ENCODE assay signal across 15 cellular contexts in the genomic region with DNA sequence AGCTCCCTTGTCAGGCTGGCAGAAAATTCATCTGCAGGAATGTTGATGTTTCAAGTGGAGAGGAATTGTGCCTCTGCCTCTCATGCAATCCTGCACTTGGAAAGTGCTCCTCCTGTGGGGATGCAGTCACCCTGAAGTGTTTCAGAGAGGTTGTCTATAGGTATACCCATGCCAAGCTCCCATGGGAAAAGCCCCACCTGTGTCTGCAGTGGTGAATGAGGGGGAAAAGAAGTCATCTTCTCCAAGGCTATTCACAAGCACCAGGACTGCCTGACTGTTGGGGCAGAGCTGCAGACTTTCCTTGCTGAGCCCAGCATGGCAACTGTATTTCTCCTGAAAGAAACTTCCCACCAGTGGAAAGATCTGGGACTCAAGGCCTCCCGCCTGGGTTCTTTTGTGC. TPM values are rescaled to one million over a fixed set of nuclear protein-coding genes. Genes with fewer than 3 reads are reported as not detected.
A peak's percentile ranks its signal among the peaks of the same experiment; 100 is the strongest.
DNase-seq lines count a peak whose midpoint lies in the region; ATAC-seq and TF ChIP-seq lines count a peak whose summit lies in the region.
"Had no signal": no experiment of that assay in that cellular context is flagged by ENCODE, and none has a peak within 500 bp of the region (broad histone marks: within the 10 kb centered on the region; RNA-seq: fewer than 3 reads in every experiment).

No MANE protein-coding gene starts in this region.

- 0 out of 2 replicates have a peak overlapping the region, but pooled peaks have one; percentile 89 for H3K4me2 ChIP-seq in PC-3 (ENCODE audit: low read length)

- peaks cover 24% of the 10 kb centered on the region for H3K4me1 ChIP-seq in PC-3 (ENCODE audit: insufficient read depth, low read length)
- H3K4me1 ChIP-seq in colonic mucosa = peaks cover 9% of the 10 kb centered on the region
- H3K4me1 ChIP-seq in suprapubic skin = peaks cover 20% of the 10 kb centered on the region

- BruUV-seq in PC-3 (replicated peaks; lab: Mats Ljungman, UMichigan) = no TSS peak

- no peaks in the 10 kb centered on the region for H3K79me2 ChIP-seq in PC-3 (ENCODE audit: low read length)

- no peaks in the 10 kb centered on the region for H3K9me2 ChIP-seq in PC-3 (replicated peaks; ENCODE audit: low read length)

- intact Hi-C loops in PC-3 (cut with micrococcal nuclease) = no loop called here
- intact Hi-C loops in colonic mucosa (cut with DNase I) = no loop called here

- H3F3A ChIP-seq in PC-3 (ENCODE audit: low read length, unreplicated experiment) = no peaks in the 10 kb centered on the region

- TF ChIP-seq CTCF in 22Rv1 (IDR thresholded peaks at IDR 0.05) = no peak
- TF ChIP-seq CTCF in PC-3 (conservative IDR thresholded peaks at IDR 0.05; ENCODE audit: low read depth, low read length) = no peak
- no peak for TF ChIP-seq CTCF in colonic mucosa (IDR thresholded peaks at IDR 0.05)
- no peak for TF ChIP-seq CTCF in suprapubic skin (IDR thresholded peaks at IDR 0.05)
- no peak for TF ChIP-seq CTCF in mesothelial cell of epicardium (IDR thresholded peaks at IDR 0.05; ENCODE audit: unreplicated experiment)

- no peak overlapping the region for H3K27ac Mint-ChIP-seq in mesothelial cell of epicardium
- H3K27ac Mint-ChIP-seq: HFFc6 had no signal

- TF ChIP-seq POLR2A in suprapubic skin (IDR thresholded peaks at IDR 0.05) = no peak

- peak overlapping the region; percentile 87 for H3K27ac ChIP-seq in 22Rv1
- H3K27ac ChIP-seq in PC-3 (ENCODE audit: low read length) = peak overlapping the region; percentile 99
- H3K27ac ChIP-seq in colonic mucosa = peak overlapping the region; percentile 68
- H3K27ac ChIP-seq in suprapubic skin = peak overlapping the region; percentile 62

- H2AFZ ChIP-seq in PC-3 (ENCODE audit: low read length) = no peak overlapping the region

- ATAC-seq in PC-3 = no peak

- no CpG with 5 or more reads among the region's 1 CpG for WGBS in suprapubic skin

- no peak for TF ChIP-seq EP300 in suprapubic skin (IDR thresholded peaks at IDR 0.05)

- H3K4me1 Mint-ChIP-seq in mesothelial cell of epicardium = peaks cover 10% of the 10 kb centered on the region

- CTCF ChIA-PET in PC-3 (lab: Charles Lee) = no interaction called here

- H3K27me3 Mint-ChIP-seq in mesothelial cell of epicardium (ENCODE audit: low read depth) = no peaks in the 10 kb centered on the region
- H3K27me3 Mint-ChIP-seq: CD4-positive, alpha-beta memory T cell had no signal

- H3K27me3 ChIP-seq in PC-3 (ENCODE audit: low read length) (no peaks in the 10 kb centered on the region), colonic mucosa (no peaks in the 10 kb centered on the region), suprapubic skin (no peaks in the 10 kb centered on the region)

- H4K20me1 ChIP-seq in PC-3 (ENCODE audit: low read length) = no peaks in the 10 kb centered on the region

- H3K9me3 Mint-ChIP-seq in mesothelial cell of epicardium = peaks cover 28% of the 10 kb centered on the region
- H3K9me3 Mint-ChIP-seq: CD4-positive, alpha-beta memory T cell had no signal

- H3K4me3 ChIP-seq in PC-3 (ENCODE audit: low read length) = no peak overlapping the region
- H3K4me3 ChIP-seq in colonic mucosa = no peak overlapping the region
- no peak overlapping the region for H3K4me3 ChIP-seq in suprapubic skin

- POLR2A ChIA-PET in PC-3 (lab: Charles Lee; ENCODE audit: unreplicated experiment) = interaction anchor here (0.5 kb wide), 1 partner anchor 1256 kb away, joined by 3 read pairs; no protein-coding TSS in a partner anchor

- H3K36me3 Mint-ChIP-seq in mesothelial cell of epicardium = peaks cover 21% of the 10 kb centered on the region

- H3K9ac ChIP-seq in PC-3 (ENCODE audit: low read length) (no peak overlapping the region; the same call in 1 of the 2 replicates), colonic mucosa (ENCODE audit: low read depth in 2 of 2, low read length in 2 of 2) (no peak overlapping the region)

- H3K9me3 ChIP-seq in PC-3 (ENCODE audit: low read length) (no peaks in the 10 kb centered on the region), colonic mucosa (no peaks in the 10 kb centered on the region), suprapubic skin (no peaks in the 10 kb centered on the region)

- H3K36me3 ChIP-seq in PC-3 (ENCODE audit: low read depth, low read length) (no peaks in the 10 kb centered on the region), colonic mucosa (no peaks in the 10 kb centered on the region), suprapubic skin (no peaks in the 10 kb centered on the region)

- DNase-seq in PC-3 (no peak), colonic mucosa (no peak), suprapubic skin (ENCODE audit: low spot score in 2 of 2) (no peak), RPMI8226 (no peak), mesothelial cell of epicardium (ENCODE audit: low spot score in 2 of 2, unreplicated experiment in 2 of 2) (no peak)
- DNase-seq in activated naive CD4-positive, alpha-beta T cell treated with Interleukin-2 at 50 U/mL for 16 hours = no peak
- DNase-seq: ACHN; C1 segment of cervical spinal cord; CD4-positive, alpha-beta memory T cell; GF-D8; HCEC 1CT; HFFc6 had no signal

- no peak overlapping the region for H3K4me3 Mint-ChIP-seq in mesothelial cell of epicardium
- H3K4me3 Mint-ChIP-seq: CD4-positive, alpha-beta memory T cell; HFFc6 had no signal

RNA-seq across cellular contexts. Expression of gene GPR22, which starts 35.5 kb away (rescaled TPM):
- total RNA-seq in PC-3 (2014; rRNA removed) = not detected in 2 replicates
- total RNA-seq in colonic mucosa = under 1 TPM in 1 of 2 donors, not detected in 1; 0.13 TPM
- not detected for total RNA-seq in suprapubic skin
- total RNA-seq in mesothelial cell of epicardium = not detected in 3 replicates
- total RNA-seq: A172; CD4-positive, alpha-beta memory T cell; H4; HFFc6 had no signal

RNA-seq across cellular contexts. Expression of gene COG5, which starts 58.4 kb away (rescaled TPM):
- total RNA-seq in PC-3 (2014; rRNA removed) (46.5 and 51.7 TPM in 2 replicates), colonic mucosa (10 to 100 TPM; 43.1 to 46.8 TPM), suprapubic skin (10 to 100 TPM; 31.1 to 60.1 (median 53.7) TPM), mesothelial cell of epicardium (47.7 to 52.0 TPM (median 48.1 TPM) in 3 replicates)

RNA-seq across cellular contexts. Expression of gene DUS4L, which starts 58.4 kb away (rescaled TPM):
- total RNA-seq in PC-3 (2014; rRNA removed) (10.2 and 12.9 TPM in 2 replicates), colonic mucosa (1 to 10 TPM; 3.7 to 5.7 TPM), suprapubic skin (10 to 100 TPM in 1 of 4 donors, 1 to 10 TPM in 3; 6.0 to 11.0 (median 7.8) TPM), mesothelial cell of epicardium (10.8 to 14.1 TPM (median 12.8 TPM) in 3 replicates)
